1 cellular context compared by ENCODE assay signal in the genomic region with DNA sequence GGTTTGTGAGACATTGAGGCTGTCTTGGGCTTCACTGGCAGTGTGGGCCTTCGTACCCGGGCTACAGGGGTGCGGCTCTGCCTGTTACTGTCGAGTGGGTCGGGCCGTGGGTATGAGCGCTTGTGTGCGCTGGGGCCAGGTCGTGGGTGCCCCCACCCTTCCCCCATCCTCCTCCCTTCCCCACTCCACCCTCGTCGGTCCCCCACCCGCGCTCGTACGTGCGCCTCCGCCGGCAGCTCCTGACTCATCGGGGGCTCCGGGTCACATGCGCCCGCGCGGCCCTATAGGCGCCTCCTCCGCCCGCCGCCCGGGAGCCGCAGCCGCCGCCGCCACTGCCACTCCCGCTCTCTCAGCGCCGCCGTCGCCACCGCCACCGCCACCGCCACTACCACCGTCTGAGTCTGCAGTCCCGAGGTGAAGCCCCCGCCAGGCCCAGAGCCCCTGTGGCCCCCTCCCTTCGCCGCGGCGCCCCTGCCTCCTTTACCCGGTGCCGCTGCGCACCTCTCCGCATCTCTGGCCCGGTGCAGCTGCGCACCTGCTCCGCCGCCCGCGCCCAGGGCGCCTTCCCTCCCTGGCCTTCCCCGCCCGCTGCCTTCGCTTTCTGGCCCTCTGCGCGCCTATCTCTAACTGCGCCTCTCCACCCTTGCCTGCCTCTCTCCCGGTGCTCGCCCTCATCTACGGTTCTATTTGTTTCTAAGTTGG.
TF ChIP-seq lines count a peak whose summit lies in the region.

Gene ENO2, plus strand, starts transcription at position 335 of the 702 bp plus-strand sequence. CDS start 1,253 bp downstream, outside the sequence.

TF ChIP-seq in HepG2, 621 proteins besides CTCF, POLR2A, EP300 and RAD21 (continued from another document and continues in another):
- no peak for TF ChIP-seq ZNF138 (CRISPR knock-in tag; IDR thresholded peaks at IDR 0.05; ENCODE audit: low read depth)
- TF ChIP-seq, protein P1, sequence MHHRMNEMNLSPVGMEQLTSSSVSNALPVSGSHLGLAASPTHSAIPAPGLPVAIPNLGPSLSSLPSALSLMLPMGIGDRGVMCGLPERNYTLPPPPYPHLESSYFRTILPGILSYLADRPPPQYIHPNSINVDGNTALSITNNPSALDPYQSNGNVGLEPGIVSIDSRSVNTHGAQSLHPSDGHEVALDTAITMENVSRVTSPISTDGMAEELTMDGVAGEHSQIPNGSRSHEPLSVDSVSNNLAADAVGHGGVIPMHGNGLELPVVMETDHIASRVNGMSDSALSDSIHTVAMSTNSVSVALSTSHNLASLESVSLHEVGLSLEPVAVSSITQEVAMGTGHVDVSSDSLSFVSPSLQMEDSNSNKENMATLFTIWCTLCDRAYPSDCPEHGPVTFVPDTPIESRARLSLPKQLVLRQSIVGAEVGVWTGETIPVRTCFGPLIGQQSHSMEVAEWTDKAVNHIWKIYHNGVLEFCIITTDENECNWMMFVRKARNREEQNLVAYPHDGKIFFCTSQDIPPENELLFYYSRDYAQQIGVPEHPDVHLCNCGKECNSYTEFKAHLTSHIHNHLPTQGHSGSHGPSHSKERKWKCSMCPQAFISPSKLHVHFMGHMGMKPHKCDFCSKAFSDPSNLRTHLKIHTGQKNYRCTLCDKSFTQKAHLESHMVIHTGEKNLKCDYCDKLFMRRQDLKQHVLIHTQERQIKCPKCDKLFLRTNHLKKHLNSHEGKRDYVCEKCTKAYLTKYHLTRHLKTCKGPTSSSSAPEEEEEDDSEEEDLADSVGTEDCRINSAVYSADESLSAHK (CRISPR knock-in tag; IDR thresholded peaks at IDR 0.05; ENCODE audit: borderline replicate concordance) = no peak
- TF ChIP-seq, protein P2, sequence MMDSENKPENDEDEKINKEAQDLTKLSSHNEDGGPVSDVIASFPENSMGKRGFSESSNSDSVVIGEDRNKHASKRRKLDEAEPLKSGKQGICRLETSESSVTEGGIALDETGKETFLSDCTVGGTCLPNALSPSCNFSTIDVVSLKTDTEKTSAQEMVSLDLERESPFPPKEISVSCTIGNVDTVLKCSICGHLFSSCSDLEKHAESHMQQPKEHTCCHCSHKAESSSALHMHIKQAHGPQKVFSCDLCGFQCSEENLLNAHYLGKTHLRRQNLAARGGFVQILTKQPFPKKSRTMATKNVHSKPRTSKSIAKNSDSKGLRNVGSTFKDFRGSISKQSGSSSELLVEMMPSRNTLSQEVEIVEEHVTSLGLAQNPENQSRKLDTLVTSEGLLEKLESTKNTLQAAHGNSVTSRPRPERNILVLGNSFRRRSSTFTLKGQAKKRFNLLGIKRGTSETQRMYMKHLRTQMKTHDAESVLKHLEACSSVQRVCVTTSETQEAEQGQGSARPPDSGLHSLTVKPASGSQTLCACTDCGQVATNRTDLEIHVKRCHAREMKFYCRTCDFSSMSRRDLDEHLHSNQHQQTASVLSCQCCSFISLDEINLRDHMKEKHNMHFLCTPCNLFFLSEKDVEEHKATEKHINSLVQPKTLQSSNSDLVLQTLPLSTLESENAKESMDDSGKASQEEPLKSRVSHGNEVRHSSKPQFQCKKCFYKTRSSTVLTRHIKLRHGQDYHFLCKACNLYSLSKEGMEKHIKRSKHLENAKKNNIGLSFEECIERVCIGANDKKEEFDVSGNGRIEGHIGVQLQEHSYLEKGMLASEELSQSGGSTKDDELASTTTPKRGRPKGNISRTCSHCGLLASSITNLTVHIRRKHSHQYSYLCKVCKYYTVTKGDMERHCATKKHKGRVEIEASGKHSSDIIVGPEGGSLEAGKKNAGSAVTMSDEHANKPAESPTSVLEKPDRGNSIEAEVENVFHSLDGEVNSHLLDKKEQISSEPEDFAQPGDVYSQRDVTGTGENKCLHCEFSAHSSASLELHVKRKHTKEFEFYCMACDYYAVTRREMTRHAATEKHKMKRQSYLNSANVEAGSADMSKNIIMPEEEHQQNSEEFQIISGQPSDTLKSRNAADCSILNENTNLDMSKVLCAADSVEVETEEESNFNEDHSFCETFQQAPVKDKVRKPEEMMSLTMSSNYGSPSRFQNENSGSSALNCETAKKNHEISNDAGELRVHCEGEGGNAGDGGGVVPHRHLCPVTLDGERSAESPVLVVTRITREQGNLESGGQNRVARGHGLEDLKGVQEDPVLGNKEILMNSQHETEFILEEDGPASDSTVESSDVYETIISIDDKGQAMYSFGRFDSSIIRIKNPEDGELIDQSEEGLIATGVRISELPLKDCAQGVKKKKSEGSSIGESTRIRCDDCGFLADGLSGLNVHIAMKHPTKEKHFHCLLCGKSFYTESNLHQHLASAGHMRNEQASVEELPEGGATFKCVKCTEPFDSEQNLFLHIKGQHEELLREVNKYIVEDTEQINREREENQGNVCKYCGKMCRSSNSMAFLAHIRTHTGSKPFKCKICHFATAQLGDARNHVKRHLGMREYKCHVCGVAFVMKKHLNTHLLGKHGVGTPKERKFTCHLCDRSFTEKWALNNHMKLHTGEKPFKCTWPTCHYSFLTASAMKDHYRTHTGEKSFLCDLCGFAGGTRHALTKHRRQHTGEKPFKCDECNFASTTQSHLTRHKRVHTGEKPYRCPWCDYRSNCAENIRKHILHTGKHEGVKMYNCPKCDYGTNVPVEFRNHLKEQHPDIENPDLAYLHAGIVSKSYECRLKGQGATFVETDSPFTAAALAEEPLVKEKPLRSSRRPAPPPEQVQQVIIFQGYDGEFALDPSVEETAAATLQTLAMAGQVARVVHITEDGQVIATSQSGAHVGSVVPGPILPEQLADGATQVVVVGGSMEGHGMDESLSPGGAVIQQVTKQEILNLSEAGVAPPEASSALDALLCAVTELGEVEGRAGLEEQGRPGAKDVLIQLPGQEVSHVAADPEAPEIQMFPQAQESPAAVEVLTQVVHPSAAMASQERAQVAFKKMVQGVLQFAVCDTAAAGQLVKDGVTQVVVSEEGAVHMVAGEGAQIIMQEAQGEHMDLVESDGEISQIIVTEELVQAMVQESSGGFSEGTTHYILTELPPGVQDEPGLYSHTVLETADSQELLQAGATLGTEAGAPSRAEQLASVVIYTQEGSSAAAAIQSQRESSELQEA (CRISPR knock-in tag; IDR thresholded peaks at IDR 0.05; ENCODE audit: not compliant biosample characterization) = no peak
- no peak for TF ChIP-seq ZNF34 (CRISPR knock-in tag; IDR thresholded peaks at IDR 0.05; ENCODE audit: borderline replicate concordance)
- TF ChIP-seq RXRB (CRISPR knock-in tag; IDR thresholded peaks at IDR 0.05; ENCODE audit: borderline replicate concordance) = no peak
- TF ChIP-seq, protein P3, sequence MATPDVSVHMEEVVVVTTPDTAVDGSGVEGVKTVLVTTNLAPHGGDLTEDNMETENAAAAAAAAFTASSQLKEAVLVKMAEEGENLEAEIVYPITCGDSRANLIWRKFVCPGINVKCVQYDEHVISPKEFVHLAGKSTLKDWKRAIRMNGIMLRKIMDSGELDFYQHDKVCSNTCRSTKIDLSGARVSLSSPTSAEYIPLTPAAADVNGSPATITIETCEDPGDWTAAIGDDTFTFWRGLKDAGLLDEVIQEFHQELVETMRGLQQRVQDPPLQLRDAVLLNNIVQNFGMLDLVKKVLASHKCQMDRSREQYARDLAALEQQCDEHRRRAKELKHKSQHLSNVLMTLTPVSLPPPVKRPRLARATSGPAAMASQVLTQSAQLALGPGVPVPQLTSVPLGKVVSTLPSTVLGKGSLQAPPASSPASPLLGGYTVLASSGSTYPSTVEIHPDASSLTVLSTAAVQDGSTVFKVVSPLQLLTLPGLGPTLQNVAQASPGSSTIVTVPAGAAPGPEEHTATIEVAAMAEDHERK (CRISPR knock-in tag; IDR thresholded peaks at IDR 0.05; ENCODE audit: low read depth) = no peak
- no peak for TF ChIP-seq ZNF282 (IDR thresholded peaks at IDR 0.05; ENCODE audit: partially characterized antibody)
- no peak for TF ChIP-seq CCDC6 (CRISPR knock-in tag; IDR thresholded peaks at IDR 0.05)
- 0 out of 2 replicates have a peak, but pooled peaks have one; percentile 38 for TF ChIP-seq MXD1 (CRISPR knock-in tag; IDR thresholded peaks at IDR 0.05)
- no peak for TF ChIP-seq DMTF1 (CRISPR knock-in tag; IDR thresholded peaks at IDR 0.05)
- peak; percentile 49; the same call in 1 of the 2 replicates for TF ChIP-seq ZMAT3 (CRISPR knock-in tag; conservative IDR thresholded peaks at IDR 0.05)
- no peak for TF ChIP-seq ZNF17 (CRISPR knock-in tag; IDR thresholded peaks at IDR 0.05)
- no peak; the same call in 1 of the 2 replicates for TF ChIP-seq TBX2 (CRISPR knock-in tag; IDR thresholded peaks at IDR 0.05; ENCODE audit: borderline replicate concordance)
- TF ChIP-seq, protein P4, sequence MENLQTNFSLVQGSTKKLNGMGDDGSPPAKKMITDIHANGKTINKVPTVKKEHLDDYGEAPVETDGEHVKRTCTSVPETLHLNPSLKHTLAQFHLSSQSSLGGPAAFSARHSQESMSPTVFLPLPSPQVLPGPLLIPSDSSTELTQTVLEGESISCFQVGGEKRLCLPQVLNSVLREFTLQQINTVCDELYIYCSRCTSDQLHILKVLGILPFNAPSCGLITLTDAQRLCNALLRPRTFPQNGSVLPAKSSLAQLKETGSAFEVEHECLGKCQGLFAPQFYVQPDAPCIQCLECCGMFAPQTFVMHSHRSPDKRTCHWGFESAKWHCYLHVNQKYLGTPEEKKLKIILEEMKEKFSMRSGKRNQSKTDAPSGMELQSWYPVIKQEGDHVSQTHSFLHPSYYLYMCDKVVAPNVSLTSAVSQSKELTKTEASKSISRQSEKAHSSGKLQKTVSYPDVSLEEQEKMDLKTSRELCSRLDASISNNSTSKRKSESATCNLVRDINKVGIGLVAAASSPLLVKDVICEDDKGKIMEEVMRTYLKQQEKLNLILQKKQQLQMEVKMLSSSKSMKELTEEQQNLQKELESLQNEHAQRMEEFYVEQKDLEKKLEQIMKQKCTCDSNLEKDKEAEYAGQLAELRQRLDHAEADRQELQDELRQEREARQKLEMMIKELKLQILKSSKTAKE (CRISPR knock-in tag; IDR thresholded peaks at IDR 0.05; ENCODE audit: borderline replicate concordance) = 0 out of 2 replicates have a peak, but pooled peaks have one; percentile 7
- TF ChIP-seq PHF21A (CRISPR knock-in tag; IDR thresholded peaks at IDR 0.05) = no peak
- no peak for TF ChIP-seq ATF7 (IDR thresholded peaks at IDR 0.05)
- TF ChIP-seq ATF7 (CRISPR knock-in tag; IDR thresholded peaks at IDR 0.05) = no peak
- no peak for TF ChIP-seq ZNF577 (CRISPR knock-in tag; IDR thresholded peaks at IDR 0.05; ENCODE audit: borderline replicate concordance, low read depth)
- TF ChIP-seq POGZ (CRISPR knock-in tag; IDR thresholded peaks at IDR 0.05) = no peak
- TF ChIP-seq, protein P5, sequence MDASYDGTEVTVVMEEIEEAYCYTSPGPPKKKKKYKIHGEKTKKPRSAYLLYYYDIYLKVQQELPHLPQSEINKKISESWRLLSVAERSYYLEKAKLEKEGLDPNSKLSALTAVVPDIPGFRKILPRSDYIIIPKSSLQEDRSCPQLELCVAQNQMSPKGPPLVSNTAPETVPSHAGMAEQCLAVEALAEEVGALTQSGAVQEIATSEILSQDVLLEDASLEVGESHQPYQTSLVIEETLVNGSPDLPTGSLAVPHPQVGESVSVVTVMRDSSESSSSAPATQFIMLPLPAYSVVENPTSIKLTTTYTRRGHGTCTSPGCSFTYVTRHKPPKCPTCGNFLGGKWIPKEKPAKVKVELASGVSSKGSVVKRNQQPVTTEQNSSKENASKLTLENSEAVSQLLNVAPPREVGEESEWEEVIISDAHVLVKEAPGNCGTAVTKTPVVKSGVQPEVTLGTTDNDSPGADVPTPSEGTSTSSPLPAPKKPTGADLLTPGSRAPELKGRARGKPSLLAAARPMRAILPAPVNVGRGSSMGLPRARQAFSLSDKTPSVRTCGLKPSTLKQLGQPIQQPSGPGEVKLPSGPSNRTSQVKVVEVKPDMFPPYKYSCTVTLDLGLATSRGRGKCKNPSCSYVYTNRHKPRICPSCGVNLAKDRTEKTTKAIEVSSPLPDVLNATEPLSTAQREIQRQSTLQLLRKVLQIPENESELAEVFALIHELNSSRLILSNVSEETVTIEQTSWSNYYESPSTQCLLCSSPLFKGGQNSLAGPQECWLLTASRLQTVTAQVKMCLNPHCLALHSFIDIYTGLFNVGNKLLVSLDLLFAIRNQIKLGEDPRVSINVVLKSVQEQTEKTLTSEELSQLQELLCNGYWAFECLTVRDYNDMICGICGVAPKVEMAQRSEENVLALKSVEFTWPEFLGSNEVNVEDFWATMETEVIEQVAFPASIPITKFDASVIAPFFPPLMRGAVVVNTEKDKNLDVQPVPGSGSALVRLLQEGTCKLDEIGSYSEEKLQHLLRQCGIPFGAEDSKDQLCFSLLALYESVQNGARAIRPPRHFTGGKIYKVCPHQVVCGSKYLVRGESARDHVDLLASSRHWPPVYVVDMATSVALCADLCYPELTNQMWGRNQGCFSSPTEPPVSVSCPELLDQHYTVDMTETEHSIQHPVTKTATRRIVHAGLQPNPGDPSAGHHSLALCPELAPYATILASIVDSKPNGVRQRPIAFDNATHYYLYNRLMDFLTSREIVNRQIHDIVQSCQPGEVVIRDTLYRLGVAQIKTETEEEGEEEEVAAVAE (CRISPR knock-in tag; IDR thresholded peaks at IDR 0.05; ENCODE audit: borderline replicate concordance) = no peak
- TF ChIP-seq, protein P6, sequence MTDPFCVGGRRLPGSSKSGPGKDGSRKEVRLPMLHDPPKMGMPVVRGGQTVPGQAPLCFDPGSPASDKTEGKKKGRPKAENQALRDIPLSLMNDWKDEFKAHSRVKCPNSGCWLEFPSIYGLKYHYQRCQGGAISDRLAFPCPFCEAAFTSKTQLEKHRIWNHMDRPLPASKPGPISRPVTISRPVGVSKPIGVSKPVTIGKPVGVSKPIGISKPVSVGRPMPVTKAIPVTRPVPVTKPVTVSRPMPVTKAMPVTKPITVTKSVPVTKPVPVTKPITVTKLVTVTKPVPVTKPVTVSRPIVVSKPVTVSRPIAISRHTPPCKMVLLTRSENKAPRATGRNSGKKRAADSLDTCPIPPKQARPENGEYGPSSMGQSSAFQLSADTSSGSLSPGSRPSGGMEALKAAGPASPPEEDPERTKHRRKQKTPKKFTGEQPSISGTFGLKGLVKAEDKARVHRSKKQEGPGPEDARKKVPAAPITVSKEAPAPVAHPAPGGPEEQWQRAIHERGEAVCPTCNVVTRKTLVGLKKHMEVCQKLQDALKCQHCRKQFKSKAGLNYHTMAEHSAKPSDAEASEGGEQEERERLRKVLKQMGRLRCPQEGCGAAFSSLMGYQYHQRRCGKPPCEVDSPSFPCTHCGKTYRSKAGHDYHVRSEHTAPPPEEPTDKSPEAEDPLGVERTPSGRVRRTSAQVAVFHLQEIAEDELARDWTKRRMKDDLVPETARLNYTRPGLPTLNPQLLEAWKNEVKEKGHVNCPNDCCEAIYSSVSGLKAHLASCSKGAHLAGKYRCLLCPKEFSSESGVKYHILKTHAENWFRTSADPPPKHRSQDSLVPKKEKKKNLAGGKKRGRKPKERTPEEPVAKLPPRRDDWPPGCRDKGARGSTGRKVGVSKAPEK (CRISPR knock-in tag; IDR thresholded peaks at IDR 0.05; ENCODE audit: borderline replicate concordance) = no peak
- 0 out of 2 replicates have a peak, but pooled peaks have one; percentile 5 for TF ChIP-seq REL (CRISPR knock-in tag; conservative IDR thresholded peaks at IDR 0.05)
